Comparison of ENCODE assay signal across 21 cellular contexts in the genomic region with DNA sequence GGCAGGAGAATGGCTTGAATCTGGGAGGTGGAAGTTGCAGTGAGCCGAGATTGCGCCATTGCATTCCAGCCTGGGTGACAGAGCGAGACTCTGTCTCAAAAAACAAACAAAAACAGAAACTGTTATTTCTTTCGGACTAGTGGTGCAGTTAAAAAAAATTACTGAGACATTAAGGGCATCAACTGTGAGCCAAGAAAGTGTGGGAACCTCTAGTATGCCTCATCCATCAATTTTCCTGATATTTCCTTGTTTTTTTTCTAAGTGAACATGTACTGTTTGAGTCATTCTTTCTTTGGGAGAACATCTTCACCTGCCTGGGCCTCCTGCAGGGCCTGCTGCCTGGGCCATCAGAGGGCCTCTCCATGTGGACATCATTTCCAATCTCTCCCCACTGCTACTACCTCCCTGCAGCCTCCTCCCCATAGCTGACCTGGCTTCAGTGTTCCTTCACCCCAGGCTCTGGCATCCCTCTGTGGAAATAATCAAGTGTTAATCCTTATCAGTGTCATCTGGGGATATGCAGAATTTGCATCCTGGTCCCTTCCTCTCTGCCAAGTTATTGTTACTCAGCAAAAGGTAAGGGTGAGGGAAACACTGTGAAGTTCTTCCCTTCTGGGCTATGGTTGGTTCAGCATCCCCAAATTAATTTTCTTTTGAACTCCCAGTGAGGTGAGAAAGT. TPM values are rescaled to one million over a fixed set of nuclear protein-coding genes. Genes with fewer than 3 reads are reported as not detected.
DNase-seq lines count a peak whose midpoint lies in the region; ATAC-seq, FAIRE-seq and TF ChIP-seq lines count a peak whose summit lies in the region.
"Had no signal": no experiment of that assay in that cellular context is flagged by ENCODE, and none has a peak within 500 bp of the region (broad histone marks: within the 10 kb centered on the region; RNA-seq: fewer than 3 reads in every experiment).

No MANE protein-coding gene starts in this region.

- in situ Hi-C loops in astrocyte of the spinal cord (cut with HindIII; ENCODE audit: low sequenced_read_pairs): no loop called here

- DNase-seq in HT1080 (ENCODE audit: low read depth) (peak; percentile 50), astrocyte of the spinal cord (ENCODE audit: low read depth, low spot score) (peak; percentile 19), foreskin keratinocyte (peak; percentile 56 to 64), urothelium cell line (ENCODE audit: low spot score) (peak; percentile 26), hippocampal formation (lab: John Stamatoyannopoulos, UW) (no peak), T-helper 17 cell (no peak)
- DNase-seq: activated CD4-positive, alpha-beta memory T cell treated with anti-CD3 and anti-CD28 coated beads, Interleukin-2, amount 10 ng/mL, durations not matched to agents 7 days and 5 days; effector CD4-positive, alpha-beta T cell; H7; heart right ventricle; MM.1S; NCI-H2081; NCI-H774; Right ventricle myocardium superior; stimulated activated naive CD8-positive, alpha-beta T cell treated with anti-CD3 and anti-CD28 coated beads, Interleukin-15, Interleukin-2, amounts not matched to agents 100 U/mL and 50 U/mL, for 24 hours had no signal

- peaks cover 22% of the 10 kb centered on the region for H3K4me1 ChIP-seq in foreskin keratinocyte
- H3K4me1 ChIP-seq: ascending aorta had no signal

- FAIRE-seq in urothelium cell line (lab: Jason Lieb, UNC): no peak

- H3K4me3 Mint-ChIP-seq in T-helper 17 cell: no peak overlapping the region
- H3K4me3 Mint-ChIP-seq: activated CD4-positive, alpha-beta memory T cell treated with anti-CD3 and anti-CD28 coated beads, Interleukin-2, amount 10 ng/mL, durations not matched to agents 7 days and 5 days; neural crest cell had no signal

- H3K36me3 Mint-ChIP-seq in T-helper 17 cell (ENCODE audit: low read depth): no peaks in the 10 kb centered on the region

- H3K27me3 ChIP-seq in foreskin keratinocyte: no peaks in the 10 kb centered on the region
- H3K27me3 ChIP-seq: ascending aorta, heart right ventricle had no signal

- no peak overlapping the region for H3K27ac Mint-ChIP-seq in T-helper 17 cell
- H3K27ac Mint-ChIP-seq: activated CD4-positive, alpha-beta memory T cell treated with anti-CD3 and anti-CD28 coated beads, Interleukin-2, amount 10 ng/mL, durations not matched to agents 7 days and 5 days had no signal

- H3K4me3 ChIP-seq in astrocyte of the spinal cord (ENCODE audit: low read depth, low read length): no peak overlapping the region
- H3K4me3 ChIP-seq: ascending aorta, heart right ventricle, lung, skin epidermis had no signal

- no peaks in the 10 kb centered on the region for H3K27me3 Mint-ChIP-seq in T-helper 17 cell
- H3K27me3 Mint-ChIP-seq: activated CD4-positive, alpha-beta memory T cell treated with anti-CD3 and anti-CD28 coated beads, Interleukin-2, amount 10 ng/mL, durations not matched to agents 7 days and 5 days had no signal

- H3K4me1 Mint-ChIP-seq in T-helper 17 cell: no peaks in the 10 kb centered on the region
- H3K4me1 Mint-ChIP-seq: activated CD4-positive, alpha-beta memory T cell treated with anti-CD3 and anti-CD28 coated beads, Interleukin-2, amount 10 ng/mL, durations not matched to agents 7 days and 5 days; neural crest cell had no signal

- peak; percentile 29 for ATAC-seq in foreskin keratinocyte
- no peak for ATAC-seq in HG03457 (IDR thresholded peaks at IDR 0.05; ENCODE audit: unreplicated experiment)
- ATAC-seq in T-helper 17 cell: no peak
- ATAC-seq: heart right ventricle; stimulated activated naive CD8-positive, alpha-beta T cell treated with anti-CD3 and anti-CD28 coated beads, Interleukin-15, Interleukin-2, amounts not matched to agents 100 U/mL and 50 U/mL, for 24 hours had no signal

- peak overlapping the region; percentile 71 for H3K27ac ChIP-seq in foreskin keratinocyte
- H3K27ac ChIP-seq: ascending aorta, heart right ventricle, HL-60, skin epidermis had no signal

- TF ChIP-seq CTCF in astrocyte of the spinal cord (IDR thresholded peaks at IDR 0.05; ENCODE audit: low read depth, low read length): no peak
- no peak for TF ChIP-seq CTCF in foreskin keratinocyte (conservative IDR thresholded peaks at IDR 0.05)

- no peaks in the 10 kb centered on the region for H3K9me3 ChIP-seq in T-helper 17 cell (ENCODE audit: control insufficient read depth, low read length, poor library complexity, severe bottlenecking)
- H3K9me3 ChIP-seq: ascending aorta, heart right ventricle had no signal

RNA-seq across cellular contexts. Expression of gene CCL28, which starts 16.0 kb away (rescaled TPM):
- total RNA-seq in HT1080 (2014; rRNA removed; shearing (Covaris generic)): 0.11 TPM in 1 of 2 replicates, not detected in the other
- 0.10 and 0.21 TPM in 2 replicates for polyA plus RNA-seq in HT1080 (2015; cell fraction: cytosol; rRNA removed)
- 0.07 and 0.08 TPM in 2 replicates for polyA plus RNA-seq in HT1080 (2015; cell fraction: nucleus; rRNA removed)
- total RNA-seq in foreskin keratinocyte (1.9 and 2.5 TPM in 2 replicates), T-helper 17 cell (10 to 100 TPM; 10.6 to 14.9 TPM)
- 1.1 and 1.3 TPM in 2 replicates for polyA plus RNA-seq in foreskin keratinocyte
- total RNA-seq: ascending aorta, H7, neural crest cell had no signal

RNA-seq across cellular contexts. Expression of gene TMEM267, which starts 55.5 kb away (rescaled TPM):
- 15.1 and 17.3 TPM in 2 replicates for total RNA-seq in HT1080 (2014; rRNA removed; shearing (Covaris generic))
- polyA plus RNA-seq in HT1080 (2015; cell fraction: cytosol; rRNA removed): 18.4 and 20.6 TPM in 2 replicates
- polyA plus RNA-seq in HT1080 (2015; cell fraction: nucleus; rRNA removed): 21.7 and 23.1 TPM in 2 replicates
- 10.8 and 12.4 TPM in 2 replicates for total RNA-seq in foreskin keratinocyte
- 6.0 and 7.4 TPM in 2 replicates for polyA plus RNA-seq in foreskin keratinocyte
- total RNA-seq in T-helper 17 cell: 10 to 100 TPM in 1 of 2 donors, 1 to 10 TPM in 1; 9.1 to 10.6 TPM

Comparison
In these comparisons a context has a peak if more than half of its experiments do, and no peak if none do; other contexts are left out.
1. DNase-seq: peak in HT1080 (single experiment), astrocyte of the spinal cord (single experiment), foreskin keratinocyte (2 of 2) and urothelium cell line (single experiment); none in hippocampal formation (0 of 2) and T-helper 17 cell (0 of 3).